In genomic region chrX:72306085-72306801, GRCh38 we compare ENCODE assay signal across 1 cellular context.
TF ChIP-seq lines count a peak whose summit lies in the region.

No MANE protein-coding gene starts in this region.

TF ChIP-seq in K562, 482 proteins besides CTCF, POLR2A, EP300 and RAD21:
- 0 out of 2 replicates have a peak, but pooled peaks have one; percentile 27 for TF ChIP-seq PHF21A (IDR thresholded peaks at IDR 0.05; ENCODE audit: borderline replicate concordance, low read depth)
- TF ChIP-seq ARHGAP35 (IDR thresholded peaks at IDR 0.05; ENCODE audit: partially characterized antibody), result no peak
TF ChIP-seq in K562: peak in this region for 1.
